ENCODE assay signal across 26 cellular contexts in the genomic region with DNA sequence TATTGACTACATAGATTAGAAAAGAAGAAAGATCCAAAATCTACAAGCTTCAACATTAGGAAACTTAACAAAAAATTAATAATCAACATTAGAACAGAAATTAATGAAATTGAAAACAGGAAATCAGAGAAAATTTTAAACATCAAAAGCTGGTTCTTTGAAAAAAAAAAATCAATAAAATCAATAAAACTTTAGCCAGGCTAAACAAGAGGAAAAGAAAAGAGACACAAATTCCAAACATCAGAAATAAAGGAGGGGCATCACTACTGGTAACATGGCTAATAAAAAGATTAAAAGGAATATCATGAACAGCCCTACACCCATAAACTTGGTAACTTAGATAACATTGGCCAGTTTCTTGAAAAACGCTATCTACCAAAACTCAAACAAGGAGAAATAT.
"Had no signal": no experiment of that assay in that cellular context is flagged by ENCODE, and none has a peak within 500 bp of the region (broad histone marks: within the 10 kb centered on the region; RNA-seq: fewer than 3 reads in every experiment).

No MANE protein-coding gene starts in this region.

- H3K4me3 ChIP-seq: hepatocyte, left lung, lower lobe of right lung, ovary, prostate gland, sigmoid colon, spleen, suprapubic skin, thoracic aorta, tibial artery, upper lobe of right lung had no signal

- H3K36me3 ChIP-seq: lower lobe of right lung, ovary, prostate gland, sigmoid colon, suprapubic skin, thoracic aorta, tibial artery had no signal

- FAIRE-seq: keratinocyte, small intestine had no signal

- H3K27ac ChIP-seq: hepatocyte, left lung, lower lobe of right lung, ovary, prostate gland, sigmoid colon, spleen, suprapubic skin, thoracic aorta, tibial artery, upper lobe of right lung had no signal

- DNase-seq: left colon; left lung; lower lobe of right lung; mammary epithelial cell; mesenchymal stem cell; naive B cell; natural killer cell; ovary; retina; right cardiac atrium; sigmoid colon; small intestine; spleen; stimulated activated CD4-positive, alpha-beta T cell treated with anti-CD3 and anti-CD28 coated beads, Interleukin-4, amount 100 ng/mL, for 24 hours; stimulated activated naive CD4-positive, alpha-beta T cell; tibial artery; trophoblast cell; upper lobe of right lung had no signal

- H3K27ac Mint-ChIP-seq: mesothelial cell of epicardium; naive B cell; natural killer cell; stimulated activated effector memory CD8-positive, alpha-beta T cell treated with anti-CD3 and anti-CD28 coated beads, Interleukin-12 subunit alpha, Interleukin-12 subunit beta, amount 100 ng/mL, for 72 hours; stimulated activated naive CD8-positive, alpha-beta T cell treated with anti-CD3 and anti-CD28 coated beads, Interleukin-15, Interleukin-2, amounts not matched to agents 100 ng/mL and 50 ng/mL, for 24 hours had no signal

- H3K36me3 Mint-ChIP-seq: natural killer cell; stimulated activated effector memory CD8-positive, alpha-beta T cell treated with anti-CD3 and anti-CD28 coated beads, Interleukin-12 subunit alpha, Interleukin-12 subunit beta, amount 100 ng/mL, for 72 hours had no signal

- H3K27me3 Mint-ChIP-seq: naive B cell; stimulated activated naive CD8-positive, alpha-beta T cell treated with anti-CD3 and anti-CD28 coated beads, Interleukin-15, Interleukin-2, amounts not matched to agents 100 ng/mL and 50 ng/mL, for 24 hours had no signal

- H3K9me3 ChIP-seq: left lung, ovary, prostate gland, sigmoid colon, suprapubic skin, thoracic aorta, tibial artery, upper lobe of right lung had no signal

- H2AFZ ChIP-seq: hepatocyte had no signal

- H3K4me1 ChIP-seq: prostate gland, sigmoid colon, suprapubic skin, tibial artery, upper lobe of right lung had no signal

- H3K4me1 Mint-ChIP-seq: naive B cell had no signal

- H3K4me2 ChIP-seq: hepatocyte had no signal

- H3K27me3 ChIP-seq: hepatocyte, left lung, ovary, sigmoid colon, spleen, suprapubic skin, tibial artery, upper lobe of right lung had no signal

- ATAC-seq: left colon; left lung; lower lobe of right lung; natural killer cell; right cardiac atrium; stimulated activated effector memory CD8-positive, alpha-beta T cell treated with anti-CD3 and anti-CD28 coated beads, Interleukin-12 subunit alpha, Interleukin-12 subunit beta, amount 100 ng/mL, for 72 hours; upper lobe of right lung had no signal

- H3K4me3 Mint-ChIP-seq: mesothelial cell of epicardium; naive B cell; natural killer cell; stimulated activated effector memory CD8-positive, alpha-beta T cell treated with anti-CD3 and anti-CD28 coated beads, Interleukin-12 subunit alpha, Interleukin-12 subunit beta, amount 100 ng/mL, for 72 hours; stimulated activated naive CD8-positive, alpha-beta T cell treated with anti-CD3 and anti-CD28 coated beads, Interleukin-15, Interleukin-2, amounts not matched to agents 100 ng/mL and 50 ng/mL, for 24 hours had no signal

- H3K9me3 Mint-ChIP-seq: natural killer cell had no signal
